20 cellular contexts compared by ENCODE assay signal in the genomic region with DNA sequence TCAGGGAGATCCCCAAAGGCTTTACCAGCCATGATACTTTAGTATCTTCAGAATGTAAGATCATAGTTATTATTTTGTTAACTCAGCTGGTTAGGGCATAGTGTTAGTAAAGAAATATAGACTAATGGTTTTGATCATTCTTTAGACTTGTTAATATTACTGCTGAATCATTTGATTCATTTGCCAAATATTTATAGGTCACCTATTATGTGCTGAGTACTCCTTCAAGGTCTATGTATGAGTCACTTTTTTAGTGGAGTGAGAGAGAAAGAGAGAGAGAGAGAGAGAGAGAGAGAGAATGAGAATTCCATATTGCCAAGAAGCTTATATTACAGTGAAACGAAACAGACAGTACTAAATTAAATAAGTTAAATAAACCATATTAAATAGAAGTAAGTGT.
DNase-seq lines count a peak whose midpoint lies in the region; ATAC-seq, FAIRE-seq and TF ChIP-seq lines count a peak whose summit lies in the region.
"Had no signal": no experiment of that assay in that cellular context is flagged by ENCODE, and none has a peak within 500 bp of the region (broad histone marks: within the 10 kb centered on the region; RNA-seq: fewer than 3 reads in every experiment).

No MANE protein-coding gene starts in this region.

- no TSS peak for BruUV-seq in PC-3 (replicated peaks; lab: Mats Ljungman, UMichigan)

- intact Hi-C loops in PC-3 (cut with micrococcal nuclease) (no loop called here), transverse colon (cut with DNase I; ENCODE audit: low total_unique reads) (no loop called here)

- CTCF ChIA-PET in A549 (lab: Yijun Ruan, JAX): no interaction called here
- CTCF ChIA-PET in PC-3 (lab: Charles Lee): no interaction called here

- H3K79me2 ChIP-seq in PC-3 (ENCODE audit: low read length): no peaks in the 10 kb centered on the region

- in situ Hi-C loops in transverse colon (cut with MboI; ENCODE audit: low pct_ligation_motif_present in 1 of 4, low pct_unique_long_range_greater_than_20kb in 1 of 4, low sequenced_read_pairs in 3 of 4): no loop called here

- H3K4me1 ChIP-seq in A549 (no peaks in the 10 kb centered on the region), PC-3 (ENCODE audit: insufficient read depth, low read length) (peaks cover 15% of the 10 kb centered on the region), transverse colon (no peaks in the 10 kb centered on the region)

- FAIRE-seq in A549 (lab: Jason Lieb, UNC): no peak
- FAIRE-seq: A204.1 had no signal

- POLR2A ChIA-PET in A549 (lab: Yijun Ruan, JAX): no interaction called here
- POLR2A ChIA-PET in PC-3 (lab: Charles Lee; ENCODE audit: unreplicated experiment): interaction anchor here (0.6 kb wide), 1 partner anchor 64 kb away, joined by 4 read pairs; no protein-coding TSS in a partner anchor

- TF ChIP-seq EP300 in A549 (IDR thresholded peaks at IDR 0.05) (no peak), transverse colon (IDR thresholded peaks at IDR 0.05; ENCODE audit: low read depth) (no peak)

- no peak overlapping the region for H3K4me2 ChIP-seq in A549
- H3K4me2 ChIP-seq in PC-3 (ENCODE audit: low read length): peak overlapping the region; percentile 59

- no peak for TF ChIP-seq POLR2A in A549 (IDR thresholded peaks at IDR 0.05; ENCODE audit: low read length)
- TF ChIP-seq POLR2A in transverse colon (IDR thresholded peaks at IDR 0.05): no peak

- H3K9ac ChIP-seq in PC-3 (ENCODE audit: low read length): no peak overlapping the region

- no peak overlapping the region for H2AFZ ChIP-seq in PC-3 (ENCODE audit: low read length)

- H4K20me1 ChIP-seq in PC-3 (ENCODE audit: low read length): no peaks in the 10 kb centered on the region

- WGBS in A549 (ENCODE audit: missing lambda C conversion rate): 0% methylated on average over 1 of the region's 1 CpG
- WGBS in transverse colon (ENCODE audit: low coverage in 1 of 2), 2 donors: 52 to 71% methylated on average over 1 of the region's 1 CpG

- no peak for DNase-seq in A549 (ENCODE audit: low read depth in 1 of 2, low spot score in 1 of 2)
- DNase-seq in PC-3: peak; percentile 70
- peak; percentile 48 for DNase-seq in epithelial cell of esophagus (ENCODE audit: low read depth)
- DNase-seq in kidney glomerular epithelial cell (lab: John Stamatoyannopoulos, UW): peak; percentile 56
- DNase-seq in activated T-cell treated with anti-CD3 and anti-CD28 coated beads, Interleukin-2, amount 50 U/mL, for 1 hour: no peak
- DNase-seq in AG20443 (ENCODE audit: low spot score): no peak
- DNase-seq in transverse colon: no peak
- DNase-seq in germinal center (ENCODE audit: low spot score): no peak
- DNase-seq: AML-193, Calu3, DMS79 treated with DMSO at 0.1 percent for 48 hours, GF-D8, Karpas-422, NCI-H1105 treated with DMSO at 0.1 percent for 48 hours, NCI-H1930, NCI-H2171, NCI-H446 treated with DMSO at 0.1 percent for 48 hours, NCI-H748 treated with DMSO at 0.1 percent for 48 hours, SHP77 had no signal

- no peaks in the 10 kb centered on the region for H3F3A ChIP-seq in PC-3 (ENCODE audit: low read length, unreplicated experiment)

- H3K27me3 ChIP-seq in PC-3 (ENCODE audit: low read length): no peaks in the 10 kb centered on the region
- no peaks in the 10 kb centered on the region for H3K27me3 ChIP-seq in transverse colon

- TF ChIP-seq RAD21 in A549 (conservative IDR thresholded peaks at IDR 0.05 in 1 of 2, IDR thresholded peaks at IDR 0.05 in 1 of 2): no peak

- H3K36me3 ChIP-seq in PC-3 (ENCODE audit: low read depth, low read length): no peaks in the 10 kb centered on the region
- no peaks in the 10 kb centered on the region for H3K36me3 ChIP-seq in transverse colon

- H3K27ac ChIP-seq in A549 (no peak overlapping the region), PC-3 (ENCODE audit: low read length) (peak overlapping the region; percentile 51; the same call in 1 of the 2 replicates), transverse colon (no peak overlapping the region)

- ATAC-seq in A549 (no peak), PC-3 (peak; percentile 54)

- H3K9me3 ChIP-seq in A549 (no peaks in the 10 kb centered on the region), PC-3 (ENCODE audit: low read length) (no peaks in the 10 kb centered on the region), transverse colon (no peaks in the 10 kb centered on the region)

- H3K4me3 ChIP-seq in A549: no peak overlapping the region
- no peak overlapping the region for H3K4me3 ChIP-seq in PC-3 (ENCODE audit: low read length)
- H3K4me3 ChIP-seq in epithelial cell of esophagus (ENCODE audit: low read length): no peak overlapping the region
- no peak overlapping the region for H3K4me3 ChIP-seq in transverse colon

- no peak for TF ChIP-seq CTCF in A549 (IDR thresholded peaks at IDR 0.05)
- no peak for TF ChIP-seq CTCF in PC-3 (conservative IDR thresholded peaks at IDR 0.05; ENCODE audit: low read depth, low read length)
- TF ChIP-seq CTCF in epithelial cell of esophagus (IDR thresholded peaks at IDR 0.05; ENCODE audit: insufficient read depth, low read depth, low read length, missing control alignments): no peak
- no peak for TF ChIP-seq CTCF in transverse colon (IDR thresholded peaks at IDR 0.05)

- H3K9me2 ChIP-seq in PC-3 (replicated peaks; ENCODE audit: low read length): no peaks in the 10 kb centered on the region

TF ChIP-seq in A549, 52 proteins besides CTCF, POLR2A, EP300 and RAD21:
- TF ChIP-seq FOSL2 (IDR thresholded peaks at IDR 0.05) (no peak), FOSL2 (CRISPR knock-in tag; IDR thresholded peaks at IDR 0.05) (0 out of 2 replicates have a peak, but pooled peaks have one; percentile 12), FOSB (CRISPR knock-in tag; IDR thresholded peaks at IDR 0.05) (no peak), CHD4 (IDR thresholded peaks at IDR 0.05; ENCODE audit: borderline replicate concordance) (no peak)
- TF ChIP-seq, protein P1, sequence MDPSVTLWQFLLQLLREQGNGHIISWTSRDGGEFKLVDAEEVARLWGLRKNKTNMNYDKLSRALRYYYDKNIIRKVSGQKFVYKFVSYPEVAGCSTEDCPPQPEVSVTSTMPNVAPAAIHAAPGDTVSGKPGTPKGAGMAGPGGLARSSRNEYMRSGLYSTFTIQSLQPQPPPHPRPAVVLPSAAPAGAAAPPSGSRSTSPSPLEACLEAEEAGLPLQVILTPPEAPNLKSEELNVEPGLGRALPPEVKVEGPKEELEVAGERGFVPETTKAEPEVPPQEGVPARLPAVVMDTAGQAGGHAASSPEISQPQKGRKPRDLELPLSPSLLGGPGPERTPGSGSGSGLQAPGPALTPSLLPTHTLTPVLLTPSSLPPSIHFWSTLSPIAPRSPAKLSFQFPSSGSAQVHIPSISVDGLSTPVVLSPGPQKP (IDR thresholded peaks at IDR 0.05; ENCODE audit: low read depth, low read length): no peak
- TF ChIP-seq, protein P2, sequence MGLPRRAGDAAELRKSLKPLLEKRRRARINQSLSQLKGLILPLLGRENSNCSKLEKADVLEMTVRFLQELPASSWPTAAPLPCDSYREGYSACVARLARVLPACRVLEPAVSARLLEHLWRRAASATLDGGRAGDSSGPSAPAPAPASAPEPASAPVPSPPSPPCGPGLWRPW (IDR thresholded peaks at IDR 0.05): no peak
TF ChIP-seq in A549: peak in this region for 1.

Comparison
In these comparisons a context has a peak if more than half of its experiments do, and no peak if none do; other contexts are left out.
1. DNase-seq: peak in PC-3 (single experiment), epithelial cell of esophagus (single experiment) and kidney glomerular epithelial cell (single experiment); none in A549 (0 of 2), activated T-cell treated with anti-CD3 and anti-CD28 coated beads, Interleukin-2, amount 50 U/mL, for 1 hour (single experiment), AG20443 (single experiment), transverse colon (single experiment) and germinal center (single experiment).